23 cellular contexts compared by ENCODE assay signal in genomic region chr13:106007156-106007555, GRCh38.
DNase-seq lines count a peak whose midpoint lies in the region; ATAC-seq, FAIRE-seq and TF ChIP-seq lines count a peak whose summit lies in the region.
"Had no signal": no experiment of that assay in that cellular context is flagged by ENCODE, and none has a peak within 500 bp of the region (broad histone marks: within the 10 kb centered on the region; RNA-seq: fewer than 3 reads in every experiment).

No MANE protein-coding gene starts in this region.

- ATAC-seq in left colon: peak; percentile 27
- no peak for ATAC-seq in HG03520 (IDR thresholded peaks at IDR 0.05; ENCODE audit: unreplicated experiment)

- intact Hi-C loops in left colon (cut with DNase I, micrococcal nuclease): no loop called here

- H3K4me3 ChIP-seq in LNCaP clone FGC (ENCODE audit: low read depth, low read length): no peak overlapping the region
- H3K4me3 ChIP-seq: BLaER1 had no signal

- peak; percentile 85 for FAIRE-seq in endometrium (lab: Jason Lieb, UNC)
- FAIRE-seq: A204.1, D721Med, G401.6, GM12891, GM19239 had no signal

- peak; percentile 17 for DNase-seq in LNCaP clone FGC (ENCODE audit: low read depth)
- no peak for DNase-seq in left colon
- DNase-seq in HUDEP-2 (lab: John Stamatoyannopoulos, UW; ENCODE audit: unreplicated experiment in 76 of 76): no peak
- no peak for DNase-seq in COR-L47 (lab: John Stamatoyannopoulos, UW)
- DNase-seq: 8988T; ACHN; BE2C; C1 segment of cervical spinal cord; Caco-2; Calu3; CD4-positive, alpha-beta memory T cell; CD4-positive, CD25-positive, alpha-beta regulatory T cell; CD8-positive, alpha-beta memory T cell; DMS79 treated with DMSO at 0.1 percent for 48 hours; GF-D8 had no signal

- no peak for TF ChIP-seq CTCF in LNCaP clone FGC (IDR thresholded peaks at IDR 0.05; ENCODE audit: control insufficient read depth, extremely low read depth, insufficient read depth)
